ENCODE assay signal across 8 cellular contexts in genomic region chr2:26033270-26033768, GRCh38. TPM values are rescaled to one million over a fixed set of nuclear protein-coding genes. Genes with fewer than 3 reads are reported as not detected.
DNase-seq lines count a peak whose midpoint lies in the region; ATAC-seq and TF ChIP-seq lines count a peak whose summit lies in the region.

No MANE protein-coding gene starts in this region.

- peak; percentile 2 for ATAC-seq in CD8-positive, alpha-beta T cell
- peak; percentile 22 for ATAC-seq in HG03460 (IDR thresholded peaks at IDR 0.05; ENCODE audit: unreplicated experiment)
- peak; percentile 48 for ATAC-seq in Right ventricle myocardium superior (ENCODE audit: poor library complexity)

- no peak for TF ChIP-seq CTCF in CD8-positive, alpha-beta T cell (IDR thresholded peaks at IDR 0.05)
- TF ChIP-seq CTCF in osteocyte (IDR thresholded peaks at IDR 0.05): no peak

- peaks cover 30% of the 10 kb centered on the region for H3K36me3 Mint-ChIP-seq in CD8-positive, alpha-beta T cell
- no peaks in the 10 kb centered on the region for H3K36me3 Mint-ChIP-seq in activated naive CD8-positive, alpha-beta T cell
- H3K36me3 Mint-ChIP-seq in osteocyte (ENCODE audit: unreplicated experiment): peaks cover 5% of the 10 kb centered on the region

- no peaks in the 10 kb centered on the region for H3K27me3 Mint-ChIP-seq in CD8-positive, alpha-beta T cell (ENCODE audit: low read depth)
- no peaks in the 10 kb centered on the region for H3K27me3 Mint-ChIP-seq in activated naive CD8-positive, alpha-beta T cell
- no peaks in the 10 kb centered on the region for H3K27me3 Mint-ChIP-seq in osteocyte (ENCODE audit: unreplicated experiment)

- CTCF ChIA-PET in CD8-positive, alpha-beta T cell (lab: Charles Lee): interaction anchor here (1.5 kb wide), 1 partner anchor 45 kb away, joined by 3 read pairs; no protein-coding TSS in a partner anchor

- peak overlapping the region; percentile 95 for H3K4me3 Mint-ChIP-seq in CD8-positive, alpha-beta T cell
- peak overlapping the region; percentile 92 for H3K4me3 Mint-ChIP-seq in activated naive CD8-positive, alpha-beta T cell
- H3K4me3 Mint-ChIP-seq in osteocyte (ENCODE audit: unreplicated experiment): peak overlapping the region; percentile 90

- H3K9me3 ChIP-seq in CD8-positive, alpha-beta T cell (ENCODE audit: low read length): no peaks in the 10 kb centered on the region

- no peaks in the 10 kb centered on the region for H3K27me3 ChIP-seq in CD8-positive, alpha-beta T cell (ENCODE audit: insufficient read depth, low read length)

- no peaks in the 10 kb centered on the region for H3K9me3 Mint-ChIP-seq in CD8-positive, alpha-beta T cell
- no peaks in the 10 kb centered on the region for H3K9me3 Mint-ChIP-seq in activated naive CD8-positive, alpha-beta T cell (ENCODE audit: low read depth)
- H3K9me3 Mint-ChIP-seq in osteocyte (ENCODE audit: unreplicated experiment): no peaks in the 10 kb centered on the region

- H3K27ac ChIP-seq in CD8-positive, alpha-beta T cell (ENCODE audit: low read depth, low read length): peak overlapping the region; percentile 92

- peak overlapping the region; percentile 99 for H3K4me3 ChIP-seq in CD8-positive, alpha-beta T cell (ENCODE audit: low read depth, low read length)

- DNase-seq in CD8-positive, alpha-beta T cell: no peak
- peak; percentile 45 for DNase-seq in GM19240 (ENCODE audit: insufficient read length, low spot score)
- DNase-seq in NCI-H446 treated with DMSO at 0.1 percent for 48 hours (lab: John Stamatoyannopoulos, UW): peak; percentile 69
- peak; percentile 63 for DNase-seq in Right ventricle myocardium superior
- peak; percentile 94 for DNase-seq in osteocyte (ENCODE audit: extremely low spot score, unreplicated experiment)
- no peak for DNase-seq in activated effector memory CD4-positive, alpha-beta T cell treated with anti-CD3 and anti-CD28 coated beads, Interleukin-2, amount 50 U/mL, for 16 hours

- POLR2A ChIA-PET in CD8-positive, alpha-beta T cell (lab: Charles Lee): interaction anchor here (1.1 to 2.3 kb wide), 5 partner anchors 28 to 154 kb away, joined by 3 to 15 read pairs (median 6); partner anchors contain the start of genes ASXL2 and KIF3C

- H3K4me1 ChIP-seq in CD8-positive, alpha-beta T cell (ENCODE audit: insufficient read depth, low read length): peaks cover 29% of the 10 kb centered on the region

- intact Hi-C loops in CD8-positive, alpha-beta T cell (cut with DNase I, micrococcal nuclease): loop anchor here (2.0 to 5.0 kb wide), 4 partner anchors 35 to 1061 kb away; partner anchors contain the start of genes DNAJC27 (in 1 of the 2), EFR3B (in 1 of the 2), HADHA (in 1 of the 2) and HADHB (in 1 of the 2)
- intact Hi-C loops in Right ventricle myocardium superior (cut with DNase I): no loop called here

- peak overlapping the region; percentile 98 for H3K27ac Mint-ChIP-seq in CD8-positive, alpha-beta T cell
- peak overlapping the region; percentile 90 for H3K27ac Mint-ChIP-seq in activated naive CD8-positive, alpha-beta T cell
- H3K27ac Mint-ChIP-seq in osteocyte (ENCODE audit: unreplicated experiment): peak overlapping the region; percentile 98

- no peaks in the 10 kb centered on the region for H3K36me3 ChIP-seq in CD8-positive, alpha-beta T cell (ENCODE audit: insufficient read depth, low read length)

- peaks cover 36% of the 10 kb centered on the region for H3K4me1 Mint-ChIP-seq in CD8-positive, alpha-beta T cell (ENCODE audit: low read depth)
- H3K4me1 Mint-ChIP-seq in activated naive CD8-positive, alpha-beta T cell (ENCODE audit: low read depth): peaks cover 29% of the 10 kb centered on the region
- H3K4me1 Mint-ChIP-seq in osteocyte (ENCODE audit: unreplicated experiment): peaks cover 28% of the 10 kb centered on the region

RNA-seq across cellular contexts. Expression of gene RAB10, which starts 0.6 kb away (rescaled TPM):
- 10 to 100 TPM; 12.7 TPM for total RNA-seq in CD8-positive, alpha-beta T cell
- total RNA-seq in Right ventricle myocardium superior: 91.9 TPM
- total RNA-seq in osteocyte: 139 and 150 TPM in 2 replicates

RNA-seq across cellular contexts. Expression of gene KIF3C, which starts 51.0 kb away (rescaled TPM):
- 1 to 10 TPM; 1.5 to 2.3 TPM for total RNA-seq in CD8-positive, alpha-beta T cell
- total RNA-seq in Right ventricle myocardium superior (3.2 TPM), osteocyte (29.7 TPM in 2 replicates)

Comparison
In these comparisons a context has a peak if more than half of its experiments do, and no peak if none do; other contexts are left out.
1. DNase-seq: peak in GM19240 (single experiment), NCI-H446 treated with DMSO at 0.1 percent for 48 hours (single experiment), Right ventricle myocardium superior (single experiment) and osteocyte (single experiment); none in CD8-positive, alpha-beta T cell (0 of 7) and activated effector memory CD4-positive, alpha-beta T cell treated with anti-CD3 and anti-CD28 coated beads, Interleukin-2, amount 50 U/mL, for 16 hours (single experiment).
2. Peak in every context shown above with its lines, with median percentiles within 50 percentile points of each other: ATAC-seq, H3K27ac Mint-ChIP-seq and H3K4me3 Mint-ChIP-seq.